15 cellular contexts compared by ENCODE assay signal in genomic region chr19:51719251-51719901, GRCh38. TPM values are rescaled to one million over a fixed set of nuclear protein-coding genes. Genes with fewer than 3 reads are reported as not detected.
A peak's percentile ranks its signal among the peaks of the same experiment; 100 is the strongest.
DNase-seq lines count a peak whose midpoint lies in the region; ATAC-seq and TF ChIP-seq lines count a peak whose summit lies in the region.
"Had no signal": no experiment of that assay in that cellular context is flagged by ENCODE, and none has a peak within 500 bp of the region (broad histone marks: within the 10 kb centered on the region; RNA-seq: fewer than 3 reads in every experiment).

No MANE protein-coding gene starts in this region.

- intact Hi-C loops in PC-3 (cut with micrococcal nuclease) = no loop called here
- intact Hi-C loops in Caco-2 (cut with micrococcal nuclease; ENCODE audit: unreplicated experiment) = no loop called here

- no peak overlapping the region for H3K4me2 ChIP-seq in PC-3 (ENCODE audit: low read length)
- H3K4me2 ChIP-seq: BLaER1 treated with 17β-estradiol and CSF1 and Interleukin-3, amounts not matched to agents 10 nM and 100 nM had no signal

- CTCF ChIA-PET in PC-3 (lab: Charles Lee) = no interaction called here
- CTCF ChIA-PET in Caco-2 (lab: Charles Lee) = no interaction called here

- H3K27me3 ChIP-seq in HUES64 (ENCODE audit: insufficient read depth, low read length) (peaks cover 72% of the 10 kb centered on the region), BE2C (peaks cover 71% of the 10 kb centered on the region), PC-3 (ENCODE audit: low read length) (peaks cover 22% of the 10 kb centered on the region), Caco-2 (replicated peaks; ENCODE audit: control insufficient read depth, insufficient read depth, low read length) (no peaks in the 10 kb centered on the region)
- H3K27me3 ChIP-seq: BLaER1 treated with 17β-estradiol and CSF1 and Interleukin-3, amounts not matched to agents 10 nM and 100 nM had no signal

- H2AFZ ChIP-seq in PC-3 (ENCODE audit: low read length) = no peak overlapping the region

- H3K4me1 Mint-ChIP-seq in Caco-2 (ENCODE audit: low read depth, unreplicated experiment) = no peaks in the 10 kb centered on the region

- no peaks in the 10 kb centered on the region for H3K36me3 Mint-ChIP-seq in Caco-2 (ENCODE audit: insufficient read depth, unreplicated experiment)

- POLR2A ChIA-PET in PC-3 (lab: Charles Lee; ENCODE audit: unreplicated experiment) (no interaction called here), Caco-2 (lab: Charles Lee) (no interaction called here)

- H3K79me2 ChIP-seq in PC-3 (ENCODE audit: low read length) = no peaks in the 10 kb centered on the region

- no peaks in the 10 kb centered on the region for H4K20me1 ChIP-seq in PC-3 (ENCODE audit: low read length)
- H4K20me1 ChIP-seq: BLaER1 treated with 17β-estradiol and CSF1 and Interleukin-3, amounts not matched to agents 10 nM and 100 nM had no signal

- TF ChIP-seq CTCF in coronary artery (IDR thresholded peaks at IDR 0.05) = no peak
- TF ChIP-seq CTCF in BE2C (IDR thresholded peaks at IDR 0.05; ENCODE audit: low read depth, low read length) = no peak
- TF ChIP-seq CTCF in PC-3 (conservative IDR thresholded peaks at IDR 0.05; ENCODE audit: low read depth, low read length) = no peak
- TF ChIP-seq CTCF in Caco-2 (IDR thresholded peaks at IDR 0.05; ENCODE audit: insufficient read depth in 1 of 2, low read depth in 1 of 2, low read length in 1 of 2, severe bottlenecking in 1 of 2, unreplicated experiment in 1 of 2) = no peak

- H3K9ac ChIP-seq in HUES64 (ENCODE audit: low read depth, low read length) = peak overlapping the region; percentile 53
- no peak overlapping the region for H3K9ac ChIP-seq in PC-3 (ENCODE audit: low read length)
- H3K9ac ChIP-seq: BLaER1 treated with 17β-estradiol and CSF1 and Interleukin-3, amounts not matched to agents 10 nM and 100 nM had no signal

- H3K9me3 ChIP-seq in HUES64 (ENCODE audit: insufficient read depth, low read depth, low read length) = no peaks in the 10 kb centered on the region
- no peaks in the 10 kb centered on the region for H3K9me3 ChIP-seq in iPS-18c (ENCODE audit: control insufficient read depth, insufficient read depth, low read length)
- H3K9me3 ChIP-seq in BE2C = no peaks in the 10 kb centered on the region; the same call in 1 of the 2 replicates
- H3K9me3 ChIP-seq in PC-3 (ENCODE audit: low read length) = no peaks in the 10 kb centered on the region
- 0 out of 2 replicates have a peak, but pooled peaks cover 5% of the 10 kb centered on the region for H3K9me3 ChIP-seq in Caco-2
- H3K9me3 ChIP-seq: MG63 had no signal

- H3K9me3 Mint-ChIP-seq in Caco-2 (ENCODE audit: unreplicated experiment) = peaks cover 32% of the 10 kb centered on the region

- WGBS in HUES64 = 2% methylated on average over 79 of the region's 79 CpGs

- no peak for DNase-seq in coronary artery (ENCODE audit: low spot score)
- peak; percentile 77 for DNase-seq in retina
- no peak for DNase-seq in BE2C
- DNase-seq in PC-3 = no peak
- no peak for DNase-seq in Caco-2
- DNase-seq: activated CD4-positive, alpha-beta T cell treated with anti-CD3 and anti-CD28 coated beads, Interleukin-2, amount 50 U/mL, for 48 hours; activated effector memory CD4-positive, alpha-beta T cell treated with Interleukin-2 at 50 U/mL for 16 hours; MG63 had no signal

- ATAC-seq in HG03354 (IDR thresholded peaks at IDR 0.05; ENCODE audit: poor library complexity, severe bottlenecking, unreplicated experiment) = no peak
- no peak for ATAC-seq in PC-3

- no peak overlapping the region for H3K27ac Mint-ChIP-seq in Caco-2 (ENCODE audit: unreplicated experiment)

- H3F3A ChIP-seq in PC-3 (ENCODE audit: low read length, unreplicated experiment) = no peaks in the 10 kb centered on the region

- no peak overlapping the region for H3K4me3 Mint-ChIP-seq in Caco-2 (ENCODE audit: unreplicated experiment)
- H3K4me3 Mint-ChIP-seq: central memory CD8-positive, alpha-beta T cell had no signal

- 0 out of 2 replicates have a peak, but pooled peaks cover 2% of the 10 kb centered on the region for H3K4me1 ChIP-seq in HUES64 (ENCODE audit: insufficient read depth, low read length)
- H3K4me1 ChIP-seq in BE2C = no peaks in the 10 kb centered on the region
- H3K4me1 ChIP-seq in PC-3 (ENCODE audit: insufficient read depth, low read length) = no peaks in the 10 kb centered on the region
- H3K4me1 ChIP-seq in Caco-2 = no peaks in the 10 kb centered on the region

- no peaks in the 10 kb centered on the region for H3K36me3 ChIP-seq in HUES64 (ENCODE audit: insufficient read depth, low read length)
- no peaks in the 10 kb centered on the region for H3K36me3 ChIP-seq in BE2C
- H3K36me3 ChIP-seq in PC-3 (ENCODE audit: low read depth, low read length) = no peaks in the 10 kb centered on the region
- no peaks in the 10 kb centered on the region for H3K36me3 ChIP-seq in Caco-2 (ENCODE audit: control insufficient read depth, insufficient read depth, low read length)
- H3K36me3 ChIP-seq: BLaER1 treated with 17β-estradiol and CSF1 and Interleukin-3, amounts not matched to agents 10 nM and 100 nM; MG63 had no signal

- no peak overlapping the region for H3K27ac ChIP-seq in HUES64 (ENCODE audit: low read depth, low read length)
- no peak overlapping the region for H3K27ac ChIP-seq in coronary artery
- H3K27ac ChIP-seq in PC-3 (ENCODE audit: low read length) = no peak overlapping the region
- H3K27ac ChIP-seq: BLaER1 treated with 17β-estradiol and CSF1 and Interleukin-3, amounts not matched to agents 10 nM and 100 nM had no signal

- H3K27me3 Mint-ChIP-seq in Caco-2 (ENCODE audit: insufficient read depth, unreplicated experiment) = peaks cover 7% of the 10 kb centered on the region

- H3K9me2 ChIP-seq in PC-3 (replicated peaks; ENCODE audit: low read length) = no peaks in the 10 kb centered on the region

- H3K4me3 ChIP-seq in HUES64 (ENCODE audit: low read length) (peak overlapping the region; percentile 62), coronary artery (peak overlapping the region; percentile 46), iPS-18c (ENCODE audit: insufficient read depth, low read depth, low read length) (peak overlapping the region; percentile 58), BE2C (ENCODE audit: low read depth, low read length) (no peak overlapping the region), PC-3 (ENCODE audit: low read length) (no peak overlapping the region), Caco-2 (ENCODE audit: low read depth, low read length) (no peak overlapping the region)
- H3K4me3 ChIP-seq: BLaER1 treated with 17β-estradiol and CSF1 and Interleukin-3, amounts not matched to agents 10 nM and 100 nM; MG63 had no signal

- BruUV-seq in PC-3 (replicated peaks; lab: Mats Ljungman, UMichigan) = no TSS peak
- no TSS peak for BruUV-seq in Caco-2 (replicated peaks; lab: Mats Ljungman, UMichigan)

RNA-seq across cellular contexts. Expression of gene HAS1, which starts 4.4 kb away (rescaled TPM):
- polyA plus RNA-seq in HUES64 (2013, experiment 1 of 2) = not detected
- not detected for polyA plus RNA-seq in HUES64 (2013, experiment 2 of 2)
- polyA plus RNA-seq in BE2C (2012; ENCODE audit: insufficient read depth, insufficient read length, low read depth) = not detected
- total RNA-seq in PC-3 (2014; rRNA removed) = not detected in 2 replicates
- not detected in 2 replicates for total RNA-seq in Caco-2 (2022)
- total RNA-seq: T-helper 2 cell treated with Interferon-gamma antibody and Interleukin-4, amounts not matched to agents 100 ng/mL and 5 ng/mL, for 36 hours had no signal

RNA-seq across cellular contexts. Expression of gene SPACA6, which starts 26.2 kb away (rescaled TPM):
- 5.1 TPM for polyA plus RNA-seq in HUES64 (2013, experiment 1 of 2)
- 4.2 TPM for polyA plus RNA-seq in HUES64 (2013, experiment 2 of 2)
- 3.6 TPM for polyA plus RNA-seq in BE2C (2012; ENCODE audit: insufficient read depth, insufficient read length, low read depth)
- total RNA-seq in PC-3 (2014; rRNA removed) = 10.1 and 12.2 TPM in 2 replicates
- total RNA-seq in Caco-2 (2022) = 3.6 and 4.9 TPM in 2 replicates

RNA-seq across cellular contexts. Expression of gene FPR1, which starts 32.3 kb away (rescaled TPM):
- polyA plus RNA-seq in HUES64 (2013, experiment 1 of 2) = not detected
- polyA plus RNA-seq in HUES64 (2013, experiment 2 of 2) = not detected
- 0.77 TPM for polyA plus RNA-seq in BE2C (2012; ENCODE audit: insufficient read depth, insufficient read length, low read depth)
- total RNA-seq in PC-3 (2014; rRNA removed) = 0.46 and 0.55 TPM in 2 replicates
- not detected in 2 replicates for total RNA-seq in Caco-2 (2022)
- total RNA-seq: lung microvascular endothelial cell; T-helper 2 cell treated with Interferon-gamma antibody and Interleukin-4, amounts not matched to agents 100 ng/mL and 5 ng/mL, for 36 hours had no signal

RNA-seq across cellular contexts. Expression of gene FPR2, which starts 41.6 kb away (rescaled TPM):
- not detected for polyA plus RNA-seq in HUES64 (2013, experiment 1 of 2)
- polyA plus RNA-seq in HUES64 (2013, experiment 2 of 2) = not detected
- polyA plus RNA-seq in BE2C (2012; ENCODE audit: insufficient read depth, insufficient read length, low read depth) = not detected
- total RNA-seq in PC-3 (2014; rRNA removed) (not detected in 2 replicates), Caco-2 (2022) (not detected in 2 replicates)
- total RNA-seq: lung microvascular endothelial cell; T-helper 2 cell treated with Interferon-gamma antibody and Interleukin-4, amounts not matched to agents 100 ng/mL and 5 ng/mL, for 36 hours had no signal

Comparison
In these comparisons a context has a peak if more than half of its experiments do, and no peak if none do; other contexts are left out.
1. H3K4me3 ChIP-seq: peak in HUES64 (single experiment), coronary artery (single experiment) and iPS-18c (single experiment); none in BE2C (single experiment), PC-3 (single experiment) and Caco-2 (single experiment).